ENCODE assay signal across 8 cellular contexts in the genomic region with DNA sequence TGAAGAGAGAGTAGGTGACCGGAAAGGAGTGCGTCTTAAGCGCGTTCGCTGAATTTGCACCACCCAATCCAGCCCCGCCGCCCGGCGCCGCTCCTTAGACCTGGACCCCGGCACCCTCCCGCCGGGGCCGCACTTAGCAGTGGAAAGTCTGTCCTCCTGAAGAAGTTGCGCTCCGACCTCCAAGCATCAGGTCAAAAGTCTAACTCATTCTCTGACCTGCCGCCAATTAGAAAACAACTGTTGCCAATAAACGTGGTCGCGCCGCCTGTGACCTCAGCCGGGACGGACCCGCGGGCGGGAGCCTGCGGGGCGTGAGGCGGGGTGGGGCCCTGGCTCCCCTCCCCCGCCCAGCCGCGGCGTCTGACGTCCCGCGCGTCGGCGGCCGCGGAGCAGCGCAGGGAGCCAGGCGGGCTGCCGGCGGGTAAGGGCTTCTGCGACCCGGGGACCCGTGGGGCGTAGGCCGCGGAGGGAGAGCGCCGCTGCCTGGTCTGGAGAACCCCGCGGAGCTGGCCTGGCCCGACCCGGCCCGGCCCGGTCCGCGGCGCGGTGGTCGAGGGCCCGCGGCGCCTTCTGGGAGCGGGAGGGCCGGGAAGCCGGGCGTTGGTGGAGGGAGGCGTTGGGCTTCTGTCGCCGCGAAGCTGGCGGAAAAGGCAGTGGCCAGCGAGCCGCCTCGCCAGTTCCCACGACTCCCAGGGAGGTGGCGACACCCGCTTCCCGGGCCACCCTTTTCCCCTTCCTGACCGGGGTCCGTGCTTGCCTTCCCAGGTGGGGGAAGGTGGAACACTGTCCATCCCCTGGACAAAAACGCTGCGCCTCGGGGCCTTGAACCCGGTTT. TPM values are rescaled to one million over a fixed set of nuclear protein-coding genes. Genes with fewer than 3 reads are reported as not detected.
DNase-seq lines count a peak whose midpoint lies in the region; ATAC-seq and TF ChIP-seq lines count a peak whose summit lies in the region.

A gene with protein sequence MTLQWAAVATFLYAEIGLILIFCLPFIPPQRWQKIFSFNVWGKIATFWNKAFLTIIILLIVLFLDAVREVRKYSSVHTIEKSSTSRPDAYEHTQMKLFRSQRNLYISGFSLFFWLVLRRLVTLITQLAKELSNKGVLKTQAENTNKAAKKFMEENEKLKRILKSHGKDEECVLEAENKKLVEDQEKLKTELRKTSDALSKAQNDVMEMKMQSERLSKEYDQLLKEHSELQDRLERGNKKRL (plus strand): TSS at position 366 of the 835 bp plus-strand sequence. CDS start 527 bp downstream, outside the sequence.

- no peaks in the 10 kb centered on the region for H3K9me3 Mint-ChIP-seq in activated T-helper 2 cell treated with anti-CD3 and anti-CD28 coated beads, Interferon-gamma antibody, Interleukin-2, Interleukin-4, amounts not matched to agents 10 μg/mL and 5 μg/mL and 100 μg/mL, durations not matched to agents 14 hours and 24 hours and 36 hours
- no peaks in the 10 kb centered on the region for H3K9me3 Mint-ChIP-seq in natural killer cell

- peaks cover 33% of the 10 kb centered on the region for H3K36me3 Mint-ChIP-seq in activated T-helper 2 cell treated with anti-CD3 and anti-CD28 coated beads, Interferon-gamma antibody, Interleukin-2, Interleukin-4, amounts not matched to agents 10 μg/mL and 5 μg/mL and 100 μg/mL, durations not matched to agents 14 hours and 24 hours and 36 hours (ENCODE audit: low read depth)
- H3K36me3 Mint-ChIP-seq in natural killer cell, result no peaks in the 10 kb centered on the region

- DNase-seq in DMS79 (lab: John Stamatoyannopoulos, UW) (peak; percentile 37), HuH-7 (ENCODE audit: low spot score) (peak; percentile 80), RPMI7951 (ENCODE audit: low read depth) (peak; percentile 77), fibroblast of peridontal ligament (ENCODE audit: extremely low read depth) (peak; percentile 45), natural killer cell (peak; percentile 65)
- DNase-seq in activated T-helper 2 cell treated with anti-CD3 and anti-CD28 coated beads, Interferon-gamma antibody, Interleukin-2, Interleukin-4, amounts not matched to agents 10 μg/mL and 5 μg/mL and 100 μg/mL, durations not matched to agents 14 hours and 24 hours and 36 hours (ENCODE audit: low spot score), result peak; percentile 68
- peak; percentile 81 for DNase-seq in stimulated activated naive CD8-positive, alpha-beta T cell treated with anti-CD3 and anti-CD28 coated beads, Interleukin-15, Interleukin-2, amounts not matched to agents 100 U/mL and 50 U/mL, for 24 hours

- H3K27me3 Mint-ChIP-seq in activated T-helper 2 cell treated with anti-CD3 and anti-CD28 coated beads, Interferon-gamma antibody, Interleukin-2, Interleukin-4, amounts not matched to agents 10 μg/mL and 5 μg/mL and 100 μg/mL, durations not matched to agents 14 hours and 24 hours and 36 hours (ENCODE audit: low read depth), result no peaks in the 10 kb centered on the region
- H3K27me3 Mint-ChIP-seq in natural killer cell (ENCODE audit: low read depth in 2 of 2), result no peaks in the 10 kb centered on the region

- H3K4me1 Mint-ChIP-seq in activated T-helper 2 cell treated with anti-CD3 and anti-CD28 coated beads, Interferon-gamma antibody, Interleukin-2, Interleukin-4, amounts not matched to agents 10 μg/mL and 5 μg/mL and 100 μg/mL, durations not matched to agents 14 hours and 24 hours and 36 hours (ENCODE audit: low read depth), result peaks cover 27% of the 10 kb centered on the region
- H3K4me1 Mint-ChIP-seq in natural killer cell, result peaks cover 15 to 20% of the 10 kb centered on the region in 2 donors

- H3K27ac Mint-ChIP-seq in activated T-helper 2 cell treated with anti-CD3 and anti-CD28 coated beads, Interferon-gamma antibody, Interleukin-2, Interleukin-4, amounts not matched to agents 10 μg/mL and 5 μg/mL and 100 μg/mL, durations not matched to agents 14 hours and 24 hours and 36 hours, result peak within 1 kb of the TSS; percentile 85
- peak within 1 kb of the TSS; percentile 66 to 89 for H3K27ac Mint-ChIP-seq in natural killer cell

- no peak for TF ChIP-seq CTCF in natural killer cell (IDR thresholded peaks at IDR 0.05)

- peak; percentile 84 for ATAC-seq in GM21447 (IDR thresholded peaks at IDR 0.05; ENCODE audit: unreplicated experiment)
- ATAC-seq in natural killer cell, result peak; percentile 93 to 96 (median 96)
- ATAC-seq in stimulated activated naive CD8-positive, alpha-beta T cell treated with anti-CD3 and anti-CD28 coated beads, Interleukin-15, Interleukin-2, amounts not matched to agents 100 U/mL and 50 U/mL, for 24 hours, result peak; percentile 97

- peak within 1 kb of the TSS; percentile 90 for H3K4me3 Mint-ChIP-seq in activated T-helper 2 cell treated with anti-CD3 and anti-CD28 coated beads, Interferon-gamma antibody, Interleukin-2, Interleukin-4, amounts not matched to agents 10 μg/mL and 5 μg/mL and 100 μg/mL, durations not matched to agents 14 hours and 24 hours and 36 hours (ENCODE audit: low read depth)
- peak within 1 kb of the TSS; percentile 92 for H3K4me3 Mint-ChIP-seq in natural killer cell

- intact Hi-C loops in activated T-helper 2 cell treated with anti-CD3 and anti-CD28 coated beads, Interferon-gamma antibody, Interleukin-2, Interleukin-4, amounts not matched to agents 10 μg/mL and 5 μg/mL and 100 μg/mL, durations not matched to agents 14 hours and 24 hours and 36 hours (cut with micrococcal nuclease), result loop anchor here (1.0 to 5.0 kb wide), 3 partner anchors 16 to 413 kb away; a partner anchor contains a TSS
- intact Hi-C loops in natural killer cell (cut with micrococcal nuclease), result loop anchor here (10.0 kb wide), 1 partner anchor 315 kb away; a partner anchor contains a TSS

RNA-seq across cellular contexts. Expression of the gene that starts here (rescaled TPM):
- total RNA-seq in RPMI7951 (2014; rRNA removed; shearing (Covaris generic)), result 115 and 138 TPM in 2 replicates
- total RNA-seq in activated T-helper 2 cell treated with anti-CD3 and anti-CD28 coated beads, Interferon-gamma antibody, Interleukin-2, Interleukin-4, amounts not matched to agents 10 μg/mL and 5 μg/mL and 100 μg/mL, durations not matched to agents 14 hours and 24 hours and 36 hours, result 46.6 and 52.0 TPM in 2 replicates
- total RNA-seq in natural killer cell, result 10 to 100 TPM; 22.1 to 33.3 (median 27.1) TPM

Comparison
In these comparisons a context has a peak if more than half of its experiments do, and no peak if none do; other contexts are left out.
1. Peak in every context shown above with its lines: DNase-seq and ATAC-seq.